Comparison of ENCODE assay signal across 7 cellular contexts in genomic region chr16:82011199-82011641, GRCh38. TPM values are rescaled to one million over a fixed set of nuclear protein-coding genes. Genes with fewer than 3 reads are reported as not detected.
DNase-seq lines count a peak whose midpoint lies in the region; ATAC-seq, FAIRE-seq and TF ChIP-seq lines count a peak whose summit lies in the region.

Gene SDR42E1 (minus strand): TSS chr16:82011470. CDS start chr16:82000858, 10,612 bp downstream.

- H2AFZ ChIP-seq in osteoblast (ENCODE audit: low read length): peak within 1 kb of the TSS; percentile 91

- peak within 1 kb of the TSS; percentile 66 for H3K4me3 ChIP-seq in osteoblast (ENCODE audit: insufficient read depth, low read length)

- H3K79me2 ChIP-seq in osteoblast (ENCODE audit: insufficient read depth, low read length): no peaks in the 10 kb centered on the region

- H3K9me3 ChIP-seq in osteoblast (ENCODE audit: low read depth, low read length): no peaks in the 10 kb centered on the region

- peak; percentile 84 for ATAC-seq in GM19452 (IDR thresholded peaks at IDR 0.05; ENCODE audit: unreplicated experiment)

- H3K27me3 ChIP-seq in osteoblast (ENCODE audit: insufficient read depth, low read length): peaks cover 8% of the 10 kb centered on the region

- H3K36me3 ChIP-seq in osteoblast (ENCODE audit: insufficient read depth, low read length): no peaks in the 10 kb centered on the region

- TF ChIP-seq CTCF in VCaP (conservative IDR thresholded peaks at IDR 0.05): no peak
- no peak for TF ChIP-seq CTCF in osteoblast (IDR thresholded peaks at IDR 0.05; ENCODE audit: extremely low read depth, low read depth, low read length)

- DNase-seq in HK-2 (ENCODE audit: unreplicated experiment): peak; percentile 51
- DNase-seq in central memory CD4-positive, alpha-beta T cell: peak; percentile 56
- DNase-seq in osteoblast (ENCODE audit: insufficient read length, low spot score, missing footprints): peak; percentile 62
- peak; percentile 90 for DNase-seq in urothelium cell line (ENCODE audit: low spot score)
- no peak for DNase-seq in RCC 7860 (ENCODE audit: low spot score)

- H3K4me1 ChIP-seq in osteoblast (ENCODE audit: insufficient read depth, low read length): no peaks in the 10 kb centered on the region

- FAIRE-seq in urothelium cell line (lab: Jason Lieb, UNC) (peak; percentile 9), RCC 7860 (lab: Jason Lieb, UNC) (no peak)

- H4K20me1 ChIP-seq in osteoblast (ENCODE audit: insufficient read depth, low read length): no peaks in the 10 kb centered on the region

- H3K27ac ChIP-seq in VCaP: peak within 1 kb of the TSS; percentile 62; the same call in 1 of the 2 replicates
- H3K27ac ChIP-seq in osteoblast (ENCODE audit: low read depth, low read length): no peak within 1 kb of the TSS

- peak within 1 kb of the TSS; percentile 68 for H3K4me2 ChIP-seq in osteoblast (ENCODE audit: insufficient read depth, low read length)

RNA-seq across cellular contexts. Expression of gene SDR42E1, which starts in this region (rescaled TPM):
- total RNA-seq in osteoblast: 0.29 and 1.4 TPM in 2 replicates
